Comparison of ENCODE assay signal across 1 cellular context in the genomic region with DNA sequence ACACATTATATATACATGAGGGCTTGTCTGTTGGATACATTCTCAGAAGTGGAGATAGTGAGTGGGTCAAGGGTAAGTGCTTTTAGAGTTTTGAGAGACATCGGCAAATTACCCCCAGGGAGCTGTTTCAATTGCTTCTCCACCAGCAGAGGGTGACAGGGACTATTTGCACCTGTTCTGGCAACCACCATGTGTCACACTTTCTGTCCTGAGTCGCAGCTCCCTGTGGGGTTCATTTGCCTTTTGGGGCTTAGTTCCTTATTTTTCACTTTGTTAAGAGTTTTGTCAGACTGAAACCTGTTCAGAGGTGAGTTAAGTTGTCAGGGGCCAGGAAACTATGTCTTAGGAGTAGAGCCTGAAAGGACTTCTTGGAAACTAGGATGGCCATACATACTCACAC.
A peak's percentile ranks its signal among the peaks of the same experiment; 100 is the strongest.
TF ChIP-seq lines count a peak whose summit lies in the region.

No MANE protein-coding gene starts in this region.

TF ChIP-seq in GM12878, 131 proteins besides CTCF, POLR2A, EP300 and RAD21 (continued from another document):
- no peak for TF ChIP-seq REST (IDR thresholded peaks at IDR 0.05; ENCODE audit: low read depth, low read length)
- 0 out of 2 replicates have a peak, but pooled peaks have one; percentile 36 for TF ChIP-seq PKNOX1 (IDR thresholded peaks at IDR 0.05)
- no peak for TF ChIP-seq RELA (IDR thresholded peaks at IDR 0.05; ENCODE audit: borderline replicate concordance, partially characterized antibody)
- no peak for TF ChIP-seq HCFC1 (IDR thresholded peaks at IDR 0.05; ENCODE audit: low read length)
- TF ChIP-seq ZZZ3 (IDR thresholded peaks at IDR 0.05; ENCODE audit: control insufficient read depth, insufficient read length, low read depth), result no peak
- TF ChIP-seq HDAC6 (IDR thresholded peaks at IDR 0.05; ENCODE audit: unreplicated experiment), result no peak
- TF ChIP-seq CBX5 (IDR thresholded peaks at IDR 0.05; ENCODE audit: low read depth), result no peak
- TF ChIP-seq, protein P1, sequence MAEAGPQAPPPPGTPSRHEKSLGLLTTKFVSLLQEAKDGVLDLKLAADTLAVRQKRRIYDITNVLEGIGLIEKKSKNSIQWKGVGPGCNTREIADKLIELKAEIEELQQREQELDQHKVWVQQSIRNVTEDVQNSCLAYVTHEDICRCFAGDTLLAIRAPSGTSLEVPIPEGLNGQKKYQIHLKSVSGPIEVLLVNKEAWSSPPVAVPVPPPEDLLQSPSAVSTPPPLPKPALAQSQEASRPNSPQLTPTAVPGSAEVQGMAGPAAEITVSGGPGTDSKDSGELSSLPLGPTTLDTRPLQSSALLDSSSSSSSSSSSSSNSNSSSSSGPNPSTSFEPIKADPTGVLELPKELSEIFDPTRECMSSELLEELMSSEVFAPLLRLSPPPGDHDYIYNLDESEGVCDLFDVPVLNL (IDR thresholded peaks at IDR 0.05; ENCODE audit: low read depth, low read length), result no peak
- TF ChIP-seq ZBED1 (IDR thresholded peaks at IDR 0.05; ENCODE audit: borderline replicate concordance), result no peak
- TF ChIP-seq HDAC2 (IDR thresholded peaks at IDR 0.05), result no peak
- no peak for TF ChIP-seq CEBPZ (IDR thresholded peaks at IDR 0.05; ENCODE audit: low read depth, low read length)
- TF ChIP-seq, protein P2, sequence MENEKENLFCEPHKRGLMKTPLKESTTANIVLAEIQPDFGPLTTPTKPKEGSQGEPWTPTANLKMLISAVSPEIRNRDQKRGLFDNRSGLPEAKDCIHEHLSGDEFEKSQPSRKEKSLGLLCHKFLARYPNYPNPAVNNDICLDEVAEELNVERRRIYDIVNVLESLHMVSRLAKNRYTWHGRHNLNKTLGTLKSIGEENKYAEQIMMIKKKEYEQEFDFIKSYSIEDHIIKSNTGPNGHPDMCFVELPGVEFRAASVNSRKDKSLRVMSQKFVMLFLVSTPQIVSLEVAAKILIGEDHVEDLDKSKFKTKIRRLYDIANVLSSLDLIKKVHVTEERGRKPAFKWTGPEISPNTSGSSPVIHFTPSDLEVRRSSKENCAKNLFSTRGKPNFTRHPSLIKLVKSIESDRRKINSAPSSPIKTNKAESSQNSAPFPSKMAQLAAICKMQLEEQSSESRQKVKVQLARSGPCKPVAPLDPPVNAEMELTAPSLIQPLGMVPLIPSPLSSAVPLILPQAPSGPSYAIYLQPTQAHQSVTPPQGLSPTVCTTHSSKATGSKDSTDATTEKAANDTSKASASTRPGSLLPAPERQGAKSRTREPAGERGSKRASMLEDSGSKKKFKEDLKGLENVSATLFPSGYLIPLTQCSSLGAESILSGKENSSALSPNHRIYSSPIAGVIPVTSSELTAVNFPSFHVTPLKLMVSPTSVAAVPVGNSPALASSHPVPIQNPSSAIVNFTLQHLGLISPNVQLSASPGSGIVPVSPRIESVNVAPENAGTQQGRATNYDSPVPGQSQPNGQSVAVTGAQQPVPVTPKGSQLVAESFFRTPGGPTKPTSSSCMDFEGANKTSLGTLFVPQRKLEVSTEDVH (IDR thresholded peaks at IDR 0.05; ENCODE audit: low read depth, partially characterized antibody), result no peak
- no peak for TF ChIP-seq PML (IDR thresholded peaks at IDR 0.05; ENCODE audit: low read length)
